Comparison of ENCODE assay signal across 11 cellular contexts in genomic region chr7:126727930-126728331, GRCh38.
DNase-seq lines count a peak whose midpoint lies in the region; ATAC-seq and TF ChIP-seq lines count a peak whose summit lies in the region.
"Had no signal": no experiment of that assay in that cellular context is flagged by ENCODE, and none has a peak within 500 bp of the region (broad histone marks: within the 10 kb centered on the region; RNA-seq: fewer than 3 reads in every experiment).

No MANE protein-coding gene starts in this region.

- DNase-seq in DND-41 (peak; percentile 31), SK-MEL-5 (ENCODE audit: low read depth, low spot score) (peak; percentile 69), foreskin melanocyte (peak; percentile 72), middle frontal gyrus (ENCODE audit: extremely low spot score, low spot score) (no peak), epidermal melanocyte (ENCODE audit: insufficient read length, low spot score) (no peak), GM10266 (ENCODE audit: extremely low spot score) (no peak)
- DNase-seq: NCI-H2227 treated with DMSO at 0.1 percent for 48 hours; stimulated activated CD4-positive, alpha-beta T cell treated with anti-CD3 and anti-CD28 coated beads, Interleukin-4, amount 100 ng/mL, for 24 hours; WERI-Rb-1 had no signal

- in situ Hi-C loops in SK-MEL-5 (cut with HindIII; ENCODE audit: low pct_unique_long_range_greater_than_20kb, low sequenced_read_pairs), result no loop called here

- no peaks in the 10 kb centered on the region for H3K79me2 ChIP-seq in DND-41 (ENCODE audit: insufficient read depth, low read length)

- 0 out of 2 replicates have a peak, but pooled peaks cover 5% of the 10 kb centered on the region for H3K4me1 ChIP-seq in DND-41 (ENCODE audit: insufficient read depth, low read length)

- ATAC-seq in DND-41 (ENCODE audit: insufficient read depth, low read depth), result peak; percentile 76
- ATAC-seq in HG03159 (IDR thresholded peaks at IDR 0.05; ENCODE audit: unreplicated experiment), result peak; percentile 50
- ATAC-seq in HG03175 (IDR thresholded peaks at IDR 0.05; ENCODE audit: unreplicated experiment), result no peak

- H4K20me1 ChIP-seq in DND-41 (ENCODE audit: insufficient read depth, low read length), result no peaks in the 10 kb centered on the region

- H3K4me3 ChIP-seq in DND-41 (ENCODE audit: low read depth in 1 of 2, low read length in 2 of 2), result no peak overlapping the region

- H3K27ac ChIP-seq in DND-41 (ENCODE audit: low read length), result no peak overlapping the region
- H3K27ac ChIP-seq: WERI-Rb-1 had no signal

- TF ChIP-seq CTCF in DND-41 (IDR thresholded peaks at IDR 0.05; ENCODE audit: borderline replicate concordance, extremely low read depth, low read length, poor library complexity, severe bottlenecking), result no peak
- TF ChIP-seq CTCF in GM10266 (IDR thresholded peaks at IDR 0.05; ENCODE audit: control insufficient read depth, insufficient read depth, low read depth, missing control alignments), result no peak

- H3K36me3 ChIP-seq in DND-41 (ENCODE audit: insufficient read depth, low read length), result no peaks in the 10 kb centered on the region
- H3K36me3 ChIP-seq: WERI-Rb-1 had no signal

- no peak overlapping the region for H3K4me2 ChIP-seq in DND-41 (ENCODE audit: insufficient read depth, low read length)

- no peaks in the 10 kb centered on the region for H3K9me3 ChIP-seq in DND-41 (ENCODE audit: insufficient read depth, low read length, severe bottlenecking)

- H2AFZ ChIP-seq in DND-41 (ENCODE audit: low read depth, low read length), result no peak overlapping the region

- no peaks in the 10 kb centered on the region for H3K27me3 ChIP-seq in DND-41 (ENCODE audit: insufficient read depth, low read length, poor library complexity)

- H3K9ac ChIP-seq in DND-41 (ENCODE audit: low read depth, low read length), result no peak overlapping the region

Comparison
In these comparisons a context has a peak if more than half of its experiments do, and no peak if none do; other contexts are left out.
1. DNase-seq: peak in DND-41 (single experiment), SK-MEL-5 (single experiment) and foreskin melanocyte (single experiment); none in middle frontal gyrus (single experiment), epidermal melanocyte (single experiment) and GM10266 (single experiment).